Comparison of ENCODE assay signal across 22 cellular contexts in the genomic region with DNA sequence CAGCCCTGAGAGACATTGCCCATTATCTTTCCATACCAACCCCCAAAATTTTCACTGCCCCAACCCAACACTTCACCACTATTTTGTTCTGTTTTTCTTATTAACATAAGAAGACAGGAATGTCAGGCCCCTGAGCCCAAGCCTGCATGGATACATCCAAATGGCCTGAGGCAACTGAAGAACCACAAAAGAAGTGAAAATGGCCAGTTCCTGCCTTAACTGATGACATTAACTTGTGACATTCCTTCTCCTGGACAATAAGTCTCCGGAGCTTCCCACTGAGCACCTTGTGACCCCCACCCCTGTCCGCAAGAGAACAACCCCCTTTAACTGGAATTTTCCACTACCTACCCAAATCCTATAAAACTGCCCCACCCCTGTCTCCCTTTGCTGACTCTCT.
DNase-seq lines count a peak whose midpoint lies in the region; TF ChIP-seq lines count a peak whose summit lies in the region.
"Had no signal": no experiment of that assay in that cellular context is flagged by ENCODE, and none has a peak within 500 bp of the region (broad histone marks: within the 10 kb centered on the region; RNA-seq: fewer than 3 reads in every experiment).

No MANE protein-coding gene starts in this region.

- H3K9me3 ChIP-seq in NT2/D1 (ENCODE audit: insufficient read depth, low read length) (peaks cover 23% of the 10 kb centered on the region), endodermal cell (ENCODE audit: control insufficient read depth, low read length) (peaks cover 8% of the 10 kb centered on the region)
- H3K9me3 ChIP-seq: BE2C, BLaER1 had no signal

- H3K27me3 Mint-ChIP-seq in endodermal cell (ENCODE audit: insufficient read depth) = no peaks in the 10 kb centered on the region
- H3K27me3 Mint-ChIP-seq: CD4-positive, alpha-beta memory T cell; CD4-positive, CD25-positive, alpha-beta regulatory T cell; CD8-positive, alpha-beta memory T cell had no signal

- peaks cover 14% of the 10 kb centered on the region for H3K9me3 Mint-ChIP-seq in endodermal cell

- H3K36me3 ChIP-seq in NT2/D1 (ENCODE audit: insufficient read depth, insufficient read length, low read length) (no peaks in the 10 kb centered on the region), endodermal cell (ENCODE audit: control insufficient read depth, insufficient read depth, low read length) (no peaks in the 10 kb centered on the region)
- H3K36me3 ChIP-seq: BE2C, BLaER1 had no signal

- 92 to 100% methylated on average over 2 of the region's 2 CpGs for WGBS in endodermal cell (ENCODE audit: insufficient coverage in 1 of 2, insufficient read length in 1 of 2), 2 experiments

- H3K27ac ChIP-seq in endodermal cell (ENCODE audit: low read depth, low read length) = no peak overlapping the region
- H3K27ac ChIP-seq in coronary artery = no peak overlapping the region
- H3K27ac ChIP-seq: BLaER1 had no signal

- DNase-seq in NT2/D1 (ENCODE audit: low read depth, low spot score) = peak; percentile 1
- DNase-seq in endodermal cell = peak; percentile 41
- DNase-seq in coronary artery (ENCODE audit: low spot score) = no peak
- no peak for DNase-seq in RPMI8226
- no peak for DNase-seq in NCI-H1417 (lab: John Stamatoyannopoulos, UW)
- DNase-seq: 8988T; ACHN; BE2C; C1 segment of cervical spinal cord; CD4-positive, alpha-beta memory T cell; CD4-positive, CD25-positive, alpha-beta regulatory T cell; CD8-positive, alpha-beta memory T cell; COR-L47; DMS 273 treated with DMSO at 0.1 percent for 48 hours; DMS153; DMS53; DMS79; DND-41; EL; GF-D8 had no signal

- H3K4me3 ChIP-seq in NT2/D1 (ENCODE audit: insufficient read length, low read depth) (no peak overlapping the region), endodermal cell (ENCODE audit: low read length) (no peak overlapping the region), coronary artery (no peak overlapping the region)
- H3K4me3 ChIP-seq: BLaER1 had no signal

- H3K4me1 ChIP-seq in NT2/D1 (ENCODE audit: insufficient read depth, insufficient read length) (no peaks in the 10 kb centered on the region), endodermal cell (ENCODE audit: control insufficient read depth, insufficient read depth, low read length) (no peaks in the 10 kb centered on the region)
- H3K4me1 ChIP-seq: BE2C, BLaER1 had no signal

- TF ChIP-seq CTCF in endodermal cell (conservative IDR thresholded peaks at IDR 0.05) = no peak
- no peak for TF ChIP-seq CTCF in coronary artery (IDR thresholded peaks at IDR 0.05)

- H3K27ac Mint-ChIP-seq in endodermal cell = no peak overlapping the region
- H3K27ac Mint-ChIP-seq: CD14-positive monocyte; CD4-positive, alpha-beta memory T cell; CD4-positive, CD25-positive, alpha-beta regulatory T cell; CD8-positive, alpha-beta memory T cell had no signal

- H3K27me3 ChIP-seq in NT2/D1 (ENCODE audit: insufficient read depth, insufficient read length) (no peaks in the 10 kb centered on the region), endodermal cell (ENCODE audit: control insufficient read depth, insufficient read depth, low read length, poor library complexity, severe bottlenecking) (no peaks in the 10 kb centered on the region)
- H3K27me3 ChIP-seq: BE2C, BLaER1 had no signal

- no peaks in the 10 kb centered on the region for H3K4me1 Mint-ChIP-seq in endodermal cell
- H3K4me1 Mint-ChIP-seq: CD14-positive monocyte; CD4-positive, alpha-beta memory T cell; CD4-positive, CD25-positive, alpha-beta regulatory T cell; CD8-positive, alpha-beta memory T cell had no signal

- H3K9ac ChIP-seq in NT2/D1 (ENCODE audit: insufficient read length, low read depth) = no peak overlapping the region
- H3K9ac ChIP-seq in endodermal cell (ENCODE audit: extremely low read depth, low read length, poor library complexity, severe bottlenecking) = no peak overlapping the region
- H3K9ac ChIP-seq: BLaER1 had no signal

- no peak overlapping the region for H3K4me3 Mint-ChIP-seq in endodermal cell
- H3K4me3 Mint-ChIP-seq: CD14-positive monocyte; CD4-positive, alpha-beta memory T cell; CD4-positive, CD25-positive, alpha-beta regulatory T cell; CD8-positive, alpha-beta memory T cell had no signal

- H3K36me3 Mint-ChIP-seq in endodermal cell (ENCODE audit: low read depth) = no peaks in the 10 kb centered on the region
- H3K36me3 Mint-ChIP-seq: CD14-positive monocyte; CD4-positive, alpha-beta memory T cell; CD4-positive, CD25-positive, alpha-beta regulatory T cell; CD8-positive, alpha-beta memory T cell had no signal

Comparison
In these comparisons a context has a peak if more than half of its experiments do, and no peak if none do; other contexts are left out.
1. DNase-seq: peak in NT2/D1 (single experiment) and endodermal cell (single experiment); none in coronary artery (single experiment), RPMI8226 (single experiment) and NCI-H1417 (0 of 3).